ENCODE assay signal across 23 cellular contexts in the genomic region with DNA sequence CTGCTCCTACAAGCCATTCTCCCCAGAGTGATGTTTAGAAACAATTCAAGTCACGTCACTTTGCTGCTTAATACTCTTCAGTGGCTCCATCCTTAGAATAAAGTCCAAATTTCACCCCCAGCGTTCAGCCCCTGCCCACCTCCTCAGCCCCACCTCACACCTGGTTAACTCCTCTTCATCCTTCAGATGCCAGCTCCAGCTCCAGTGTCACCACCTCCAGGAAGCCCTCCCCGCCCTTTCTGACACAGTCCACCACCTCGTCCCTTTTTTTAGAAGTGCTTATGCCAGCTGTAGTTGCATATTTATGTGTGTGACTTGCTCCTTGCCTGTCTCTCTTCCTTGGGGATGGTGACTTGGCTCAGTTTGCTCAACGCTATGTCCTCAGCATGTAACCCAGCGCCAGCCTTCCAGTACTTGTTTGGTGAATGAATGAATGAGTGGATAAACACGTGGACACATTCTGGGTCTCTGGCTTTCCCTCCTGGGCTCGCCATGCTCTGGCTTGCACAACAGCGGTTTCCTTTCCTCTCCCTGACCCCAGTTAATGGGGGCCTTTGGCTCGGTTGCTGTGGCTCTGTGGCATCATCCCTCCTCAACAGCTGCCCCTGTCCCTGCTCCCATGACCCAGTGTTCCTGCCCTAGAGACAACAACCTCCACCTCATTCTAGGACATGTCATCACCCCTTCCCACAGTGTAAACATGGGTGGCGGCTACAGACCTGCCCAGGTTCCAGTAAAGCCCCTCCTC. TPM values are rescaled to one million over a fixed set of nuclear protein-coding genes. Genes with fewer than 3 reads are reported as not detected.
DNase-seq lines count a peak whose midpoint lies in the region; ATAC-seq and TF ChIP-seq lines count a peak whose summit lies in the region.
"Had no signal": no experiment of that assay in that cellular context is flagged by ENCODE, and none has a peak within 500 bp of the region (broad histone marks: within the 10 kb centered on the region; RNA-seq: fewer than 3 reads in every experiment).

No MANE protein-coding gene starts in this region.

- H3K4me3 Mint-ChIP-seq in activated T-cell treated with anti-CD3 and anti-CD28 coated beads, Interleukin-2, amount 50 U/mL, for 72 hours = no peak overlapping the region
- H3K4me3 Mint-ChIP-seq: dendritic cell treated with granulocyte-macrophage colony-stimulating factor and Interleukin-4, amounts not matched to agents 40 ng/mL and 50 ng/mL, for 4 days; neural progenitor cell had no signal

- no peaks in the 10 kb centered on the region for H3K36me3 ChIP-seq in BLaER1
- peaks cover 0 to 4% of the 10 kb centered on the region in 2 donors for H3K36me3 ChIP-seq in gastrocnemius medialis
- H3K36me3 ChIP-seq: MG63, neural progenitor cell, right atrium auricular region, thyroid gland had no signal

- H3K27me3 Mint-ChIP-seq in activated T-cell treated with anti-CD3 and anti-CD28 coated beads, Interleukin-2, amount 50 U/mL, for 72 hours (ENCODE audit: low read depth) = no peaks in the 10 kb centered on the region

- in situ Hi-C loops in gastrocnemius medialis (cut with MboI; ENCODE audit: low sequenced_read_pairs in 4 of 4) = loop anchor here in 1 of 4 donors (25.0 kb wide), 1 partner anchor 412 kb away; no protein-coding TSS in a partner anchor

- no peaks in the 10 kb centered on the region for H3K9me3 Mint-ChIP-seq in activated T-cell treated with anti-CD3 and anti-CD28 coated beads, Interleukin-2, amount 50 U/mL, for 72 hours
- H3K9me3 Mint-ChIP-seq: dendritic cell treated with granulocyte-macrophage colony-stimulating factor and Interleukin-4, amounts not matched to agents 40 ng/mL and 50 ng/mL, for 4 days; neural progenitor cell had no signal

- no peak for DNase-seq in RWPE1 (ENCODE audit: low spot score)
- peak; percentile 15 for DNase-seq in iris pigment epithelial cell (ENCODE audit: low read depth)
- peak; percentile 96 to 99 for DNase-seq in gastrocnemius medialis
- DNase-seq in COLO829 (ENCODE audit: low spot score) = no peak
- no peak for DNase-seq in activated T-cell treated with anti-CD3 and anti-CD28 coated beads, Interleukin-2, amount 50 U/mL, for 72 hours
- DNase-seq in glomerular visceral epithelial cell (ENCODE audit: extremely low spot score) = no peak
- DNase-seq: activated gamma-delta T cell; aorta; H7; MG63; NCI-H2029 treated with DMSO at 0.1 percent for 48 hours; PC-3; stimulated activated CD4-positive, alpha-beta T cell treated with anti-CD3 and anti-CD28 coated beads, Interleukin-4, amount 100 ng/mL, for 24 hours; thyroid gland had no signal

- no peaks in the 10 kb centered on the region for H3K4me1 Mint-ChIP-seq in activated T-cell treated with anti-CD3 and anti-CD28 coated beads, Interleukin-2, amount 50 U/mL, for 72 hours (ENCODE audit: low read depth)

- peak in 1 of 2 donors; percentile 47 for TF ChIP-seq POLR2A in gastrocnemius medialis (IDR thresholded peaks at IDR 0.05)

- TF ChIP-seq CTCF in RWPE1 (conservative IDR thresholded peaks at IDR 0.05; ENCODE audit: low read depth) = no peak
- peak in 1 of 5 experiments; percentile 33 for TF ChIP-seq CTCF in gastrocnemius medialis (IDR thresholded peaks at IDR 0.05 in 4 of 5, conservative IDR thresholded peaks at IDR 0.05 in 1 of 5)

- intact Hi-C loops in gastrocnemius medialis (cut with DNase I; ENCODE audit: low total_unique reads) = loop anchor here (1.0 kb wide), 2 partner anchors 20 to 527 kb away; no protein-coding TSS in a partner anchor

- CTCF ChIA-PET in RWPE1 (lab: Yijun Ruan, JAX) = interaction anchor here (0.6 to 2.1 kb wide), 6 partner anchors 11 to 319 kb away, joined by 3 to 8 read pairs (median 4); no protein-coding TSS in a partner anchor

- peak overlapping the region; percentile 73 for H3K4me2 ChIP-seq in BLaER1
- H3K4me2 ChIP-seq: neural progenitor cell had no signal

- H3K27ac Mint-ChIP-seq in activated T-cell treated with anti-CD3 and anti-CD28 coated beads, Interleukin-2, amount 50 U/mL, for 72 hours = no peak overlapping the region
- H3K27ac Mint-ChIP-seq: dendritic cell treated with granulocyte-macrophage colony-stimulating factor and Interleukin-4, amounts not matched to agents 40 ng/mL and 50 ng/mL, for 4 days had no signal

- H3K27me3 ChIP-seq in BLaER1 (no peaks in the 10 kb centered on the region), gastrocnemius medialis (no peaks in the 10 kb centered on the region)
- H3K27me3 ChIP-seq: MG63, neural progenitor cell, right atrium auricular region, thyroid gland had no signal

- H3K4me3 ChIP-seq in BLaER1 = no peak overlapping the region
- peak overlapping the region; percentile 34 to 88 (median 66) for H3K4me3 ChIP-seq in gastrocnemius medialis
- H3K4me3 ChIP-seq: GM12878, MG63, neural progenitor cell, right atrium auricular region, thyroid gland had no signal

- peaks cover 11% of the 10 kb centered on the region; the same call in 1 of the 2 replicates for H4K20me1 ChIP-seq in BLaER1

- H3K9ac ChIP-seq in BLaER1 = no peak overlapping the region
- H3K9ac ChIP-seq: neural progenitor cell had no signal

- no peaks in the 10 kb centered on the region for H3K36me3 Mint-ChIP-seq in activated T-cell treated with anti-CD3 and anti-CD28 coated beads, Interleukin-2, amount 50 U/mL, for 72 hours (ENCODE audit: insufficient read depth in 2 of 2)
- H3K36me3 Mint-ChIP-seq: neural progenitor cell had no signal

- no peaks in the 10 kb centered on the region for H3K9me3 ChIP-seq in BLaER1
- no peaks in the 10 kb centered on the region for H3K9me3 ChIP-seq in gastrocnemius medialis
- H3K9me3 ChIP-seq: MG63, right atrium auricular region, thyroid gland had no signal

- POLR2A ChIA-PET in RWPE1 (lab: Yijun Ruan, JAX; ENCODE audit: low non-redundant PET) = no interaction called here

- H3K4me1 ChIP-seq in BLaER1 (peaks cover 54% of the 10 kb centered on the region), gastrocnemius medialis (peaks cover 22 to 33% of the 10 kb centered on the region in 2 donors)

- ATAC-seq in gastrocnemius medialis = peak; percentile 45 to 53
- ATAC-seq in activated T-cell treated with anti-CD3 and anti-CD28 coated beads, Interleukin-2, amount 50 U/mL, for 72 hours (replicated peaks in 1 of 2) = no peak
- no peak for ATAC-seq in GM21825 (IDR thresholded peaks at IDR 0.05; ENCODE audit: unreplicated experiment)
- ATAC-seq: esophagus mucosa, GM12878, PC-3 had no signal

- H3K27ac ChIP-seq in BLaER1 (no peak overlapping the region), RWPE1 (peak overlapping the region; percentile 95), gastrocnemius medialis (peak overlapping the region; percentile 98 to 100 (median 100))
- H3K27ac ChIP-seq: neural progenitor cell had no signal

RNA-seq across cellular contexts. Expression of a gene that starts 3.7 kb away (rescaled TPM):
- 100 to 1,000 TPM; 287 to 570 (median 348) TPM for total RNA-seq in gastrocnemius medialis
- not detected for total RNA-seq in activated T-cell treated with anti-CD3 and anti-CD28 coated beads, Interleukin-2, amount 50 U/mL, for 72 hours
- total RNA-seq: activated CD8-positive, alpha-beta memory T cell treated with anti-CD3 and anti-CD28 coated beads for 36 hours; GM12878; PC-3 had no signal

RNA-seq across cellular contexts. Expression of a gene that starts 38.5 kb away (rescaled TPM):
- total RNA-seq in gastrocnemius medialis = 10 to 100 TPM; 34.1 to 39.1 (median 38.1) TPM
- 10 to 100 TPM; 76.4 to 93.8 TPM for total RNA-seq in activated T-cell treated with anti-CD3 and anti-CD28 coated beads, Interleukin-2, amount 50 U/mL, for 72 hours

RNA-seq across cellular contexts. Expression of a gene that starts 38.9 kb away (rescaled TPM):
- 100 to 1,000 TPM in 1 of 4 donors, 10 to 100 TPM in 3; 50.7 to 101 (median 63.5) TPM for total RNA-seq in gastrocnemius medialis
- total RNA-seq in activated T-cell treated with anti-CD3 and anti-CD28 coated beads, Interleukin-2, amount 50 U/mL, for 72 hours = 10 to 100 TPM; 50.6 to 59.9 TPM

RNA-seq across cellular contexts. Expression of a gene that starts 53.4 kb away (rescaled TPM):
- not detected for total RNA-seq in gastrocnemius medialis
- total RNA-seq in activated T-cell treated with anti-CD3 and anti-CD28 coated beads, Interleukin-2, amount 50 U/mL, for 72 hours = not detected
- total RNA-seq: activated CD8-positive, alpha-beta memory T cell treated with anti-CD3 and anti-CD28 coated beads for 36 hours; aorta; esophagus mucosa; G401; GM12878; H7; PC-3; right atrium auricular region; thyroid gland had no signal

Comparison
In these comparisons a context has a peak if more than half of its experiments do, and no peak if none do; other contexts are left out.
1. DNase-seq: peak in iris pigment epithelial cell (single experiment) and gastrocnemius medialis (2 of 2); none in RWPE1 (single experiment), COLO829 (single experiment), activated T-cell treated with anti-CD3 and anti-CD28 coated beads, Interleukin-2, amount 50 U/mL, for 72 hours (0 of 2) and glomerular visceral epithelial cell (single experiment).
2. ATAC-seq: peak in gastrocnemius medialis (2 of 2); none in activated T-cell treated with anti-CD3 and anti-CD28 coated beads, Interleukin-2, amount 50 U/mL, for 72 hours (0 of 2) and GM21825 (single experiment).
3. RNA of a gene that starts 3.7 kb away (total RNA-seq): 287 to 570 TPM in gastrocnemius medialis; not detected in activated T-cell treated with anti-CD3 and anti-CD28 coated beads, Interleukin-2, amount 50 U/mL, for 72 hours; every median in the first group is over 100 times any median in the second.